In the genomic region with DNA sequence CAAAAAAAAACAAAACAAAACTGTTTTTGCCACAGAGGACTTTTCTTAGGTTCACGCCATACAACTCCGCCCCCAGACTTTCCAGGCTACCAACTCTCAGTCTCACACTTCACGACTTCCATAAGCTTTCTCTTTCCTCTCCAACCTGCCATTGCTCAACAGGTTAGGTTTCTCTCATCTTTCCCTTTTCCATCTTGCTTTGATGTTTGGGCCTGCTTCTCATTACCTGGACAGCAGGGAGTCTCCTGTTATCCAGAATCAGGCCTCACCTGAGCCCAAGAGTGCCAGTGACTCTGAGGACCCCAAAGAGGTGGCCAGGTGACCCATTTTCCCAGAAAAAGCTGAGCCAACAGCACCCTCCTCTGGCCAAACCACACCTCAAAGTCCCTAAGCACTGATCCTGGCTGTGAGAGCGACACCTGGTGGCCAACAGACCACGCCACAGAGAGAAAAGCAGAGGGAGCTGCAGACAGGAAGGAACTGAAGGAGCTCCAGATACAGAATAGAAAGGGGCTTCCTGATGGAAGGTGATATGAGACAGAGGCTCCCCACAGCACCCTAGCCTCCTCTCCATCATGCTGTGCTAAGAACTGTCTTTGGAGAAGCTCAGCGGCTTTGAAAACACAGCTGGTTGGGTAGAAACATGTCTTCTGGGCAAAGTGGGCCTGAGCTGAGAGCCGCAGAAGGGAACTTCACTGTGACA, we compare ENCODE assay signal across 8 cellular contexts. TPM values are rescaled to one million over a fixed set of nuclear protein-coding genes. Genes with fewer than 3 reads are reported as not detected.
DNase-seq lines count a peak whose midpoint lies in the region; ATAC-seq and TF ChIP-seq lines count a peak whose summit lies in the region.

No MANE protein-coding gene starts in this region.

- peaks cover 5% of the 10 kb centered on the region; the same call in 1 of the 2 replicates for H3F3A ChIP-seq in MM.1S (ENCODE audit: insufficient read depth, low read length)

- H3K79me2 ChIP-seq in MM.1S (ENCODE audit: low read length), result peaks cover 19% of the 10 kb centered on the region

- no peak overlapping the region for H3K27ac Mint-ChIP-seq in activated naive CD8-positive, alpha-beta T cell treated with anti-CD3 and anti-CD28 coated beads, Interleukin-2, amount 10 ng/mL, durations not matched to agents 7 days and 5 days
- H3K27ac Mint-ChIP-seq in type B pancreatic cell, result no peak overlapping the region

- H3K9me3 Mint-ChIP-seq in activated naive CD8-positive, alpha-beta T cell treated with anti-CD3 and anti-CD28 coated beads, Interleukin-2, amount 10 ng/mL, durations not matched to agents 7 days and 5 days, result no peaks in the 10 kb centered on the region
- H3K9me3 Mint-ChIP-seq in type B pancreatic cell, result no peaks in the 10 kb centered on the region

- no peaks in the 10 kb centered on the region for H3K9me2 ChIP-seq in MM.1S (replicated peaks; ENCODE audit: insufficient read depth, low read length)

- DNase-seq in GM03348 (ENCODE audit: low spot score) (peak; percentile 87), MM.1S (peak; percentile 81), SKM-1 treated with dmso at 0.1 percent for 144 hours (lab: John Stamatoyannopoulos, UW; ENCODE audit: unreplicated experiment) (peak; percentile 86), cardiac muscle cell (ENCODE audit: low read depth in 1 of 2, low spot score in 1 of 2) (peak; percentile 88), posterior cingulate gyrus (peak; percentile 77 to 99 (median 92)), type B pancreatic cell (ENCODE audit: extremely low spot score, unreplicated experiment) (peak; percentile 86)
- DNase-seq in activated naive CD8-positive, alpha-beta T cell treated with anti-CD3 and anti-CD28 coated beads, Interleukin-2, amount 10 ng/mL, durations not matched to agents 7 days and 5 days, result peak; percentile 84

- H3K4me1 Mint-ChIP-seq in activated naive CD8-positive, alpha-beta T cell treated with anti-CD3 and anti-CD28 coated beads, Interleukin-2, amount 10 ng/mL, durations not matched to agents 7 days and 5 days, result peaks cover 30% of the 10 kb centered on the region
- peaks cover 29% of the 10 kb centered on the region for H3K4me1 Mint-ChIP-seq in type B pancreatic cell (ENCODE audit: unreplicated experiment)

- no peak overlapping the region for H3K4me2 ChIP-seq in MM.1S (ENCODE audit: low read depth, low read length)

- no peak overlapping the region for H3K9ac ChIP-seq in MM.1S (ENCODE audit: low read length)

- H3K4me3 Mint-ChIP-seq in activated naive CD8-positive, alpha-beta T cell treated with anti-CD3 and anti-CD28 coated beads, Interleukin-2, amount 10 ng/mL, durations not matched to agents 7 days and 5 days, result no peak overlapping the region
- no peak overlapping the region for H3K4me3 Mint-ChIP-seq in type B pancreatic cell

- POLR2A ChIA-PET in activated naive CD8-positive, alpha-beta T cell treated with anti-CD3 and anti-CD28 coated beads, Interleukin-2, amount 10 ng/mL, durations not matched to agents 7 days and 5 days (lab: Charles Lee), result interaction anchor here (0.6 to 1.8 kb wide), 11 partner anchors 10 to 199 kb away, joined by 3 to 9 read pairs (median 4); partner anchors contain the start of genes ATRIP, SLC26A6 and ZNF589

- H2AFZ ChIP-seq in MM.1S (ENCODE audit: low read length), result no peak overlapping the region

- H3K4me1 ChIP-seq in MM.1S (ENCODE audit: low read length), result peaks cover 5% of the 10 kb centered on the region; the same call in 1 of the 2 replicates
- peaks cover 2% of the 10 kb centered on the region for H3K4me1 ChIP-seq in cardiac muscle cell (ENCODE audit: low read depth)

- H3K9me3 ChIP-seq in MM.1S (replicated peaks; ENCODE audit: insufficient read depth, low read length), result no peaks in the 10 kb centered on the region
- no peaks in the 10 kb centered on the region for H3K9me3 ChIP-seq in cardiac muscle cell (ENCODE audit: low read depth)

- H3K27ac ChIP-seq in MM.1S (ENCODE audit: low read length) (no peak overlapping the region), cardiac muscle cell (no peak overlapping the region)

- peaks cover 9% of the 10 kb centered on the region for H3K36me3 Mint-ChIP-seq in activated naive CD8-positive, alpha-beta T cell treated with anti-CD3 and anti-CD28 coated beads, Interleukin-2, amount 10 ng/mL, durations not matched to agents 7 days and 5 days
- H3K36me3 Mint-ChIP-seq in type B pancreatic cell, result peaks cover 12% of the 10 kb centered on the region

- H3K4me3 ChIP-seq in MM.1S (ENCODE audit: low read length) (no peak overlapping the region), cardiac muscle cell (no peak overlapping the region)

- no peaks in the 10 kb centered on the region for H3K27me3 Mint-ChIP-seq in activated naive CD8-positive, alpha-beta T cell treated with anti-CD3 and anti-CD28 coated beads, Interleukin-2, amount 10 ng/mL, durations not matched to agents 7 days and 5 days
- no peaks in the 10 kb centered on the region for H3K27me3 Mint-ChIP-seq in type B pancreatic cell

- intact Hi-C loops in posterior cingulate gyrus (cut with DNase I), result loop anchor here (1.0 to 5.0 kb wide), 4 partner anchors 35 to 244 kb away; no protein-coding TSS in a partner anchor

- H3K36me3 ChIP-seq in MM.1S (replicated peaks; ENCODE audit: insufficient read depth, low read length) (no peaks in the 10 kb centered on the region), cardiac muscle cell (no peaks in the 10 kb centered on the region)

- peak; percentile 31 for ATAC-seq in activated naive CD8-positive, alpha-beta T cell treated with anti-CD3 and anti-CD28 coated beads, Interleukin-2, amount 10 ng/mL, durations not matched to agents 7 days and 5 days (ENCODE audit: low read depth)
- ATAC-seq in HG02642 (IDR thresholded peaks at IDR 0.05; ENCODE audit: poor library complexity, unreplicated experiment), result no peak

- no peaks in the 10 kb centered on the region for H4K20me1 ChIP-seq in MM.1S (ENCODE audit: insufficient read depth, low read length)

- TF ChIP-seq CTCF in MM.1S (IDR thresholded peaks at IDR 0.05; ENCODE audit: low read length), result peak; percentile 100
- TF ChIP-seq CTCF in cardiac muscle cell (IDR thresholded peaks at IDR 0.05; ENCODE audit: low read depth, low read length), result peak; percentile 100
- TF ChIP-seq CTCF in type B pancreatic cell (conservative IDR thresholded peaks at IDR 0.05), result peak; percentile 100

- H3K27me3 ChIP-seq in MM.1S (replicated peaks; ENCODE audit: insufficient read depth, low read length), result no peaks in the 10 kb centered on the region
- no peaks in the 10 kb centered on the region for H3K27me3 ChIP-seq in cardiac muscle cell

RNA-seq across cellular contexts. Expression of gene CCDC51, which starts 4.0 kb away (rescaled TPM):
- total RNA-seq in activated naive CD8-positive, alpha-beta T cell treated with anti-CD3 and anti-CD28 coated beads, Interleukin-2, amount 10 ng/mL, durations not matched to agents 7 days and 5 days, result 10 to 100 TPM; 11.5 to 12.2 TPM
- 18.6 and 20.2 TPM in 2 replicates for total RNA-seq in cardiac muscle cell
- 29.3 and 31.4 TPM in 2 replicates for polyA plus RNA-seq in cardiac muscle cell
- 15.0 and 25.7 TPM in 2 replicates for total RNA-seq in type B pancreatic cell (ENCODE audit: low replicate concordance)

RNA-seq across cellular contexts. Expression of gene TMA7, which starts 4.1 kb away (rescaled TPM):
- 100 to 1,000 TPM; 260 to 263 TPM for total RNA-seq in activated naive CD8-positive, alpha-beta T cell treated with anti-CD3 and anti-CD28 coated beads, Interleukin-2, amount 10 ng/mL, durations not matched to agents 7 days and 5 days
- total RNA-seq in cardiac muscle cell (172 and 395 TPM in 2 replicates), type B pancreatic cell (ENCODE audit: low replicate concordance) (268 and 281 TPM in 2 replicates)
- 517 and 609 TPM in 2 replicates for polyA plus RNA-seq in cardiac muscle cell

RNA-seq across cellular contexts. Expression of gene PLXNB1, which starts 6.0 kb away (rescaled TPM):
- 1 to 10 TPM; 4.5 to 6.2 TPM for total RNA-seq in activated naive CD8-positive, alpha-beta T cell treated with anti-CD3 and anti-CD28 coated beads, Interleukin-2, amount 10 ng/mL, durations not matched to agents 7 days and 5 days
- total RNA-seq in cardiac muscle cell (38.5 and 47.1 TPM in 2 replicates), type B pancreatic cell (ENCODE audit: low replicate concordance) (212 and 367 TPM in 2 replicates)
- 23.9 and 28.3 TPM in 2 replicates for polyA plus RNA-seq in cardiac muscle cell

RNA-seq across cellular contexts. Expression of gene ATRIP, which starts 10.6 kb away (rescaled TPM):
- 10 to 100 TPM; 17.0 to 19.9 TPM for total RNA-seq in activated naive CD8-positive, alpha-beta T cell treated with anti-CD3 and anti-CD28 coated beads, Interleukin-2, amount 10 ng/mL, durations not matched to agents 7 days and 5 days
- total RNA-seq in cardiac muscle cell (8.7 and 9.4 TPM in 2 replicates), type B pancreatic cell (ENCODE audit: low replicate concordance) (9.3 and 16.0 TPM in 2 replicates)
- polyA plus RNA-seq in cardiac muscle cell, result 6.4 and 11.2 TPM in 2 replicates
